Comparison of ENCODE assay signal across 9 cellular contexts in the genomic region with DNA sequence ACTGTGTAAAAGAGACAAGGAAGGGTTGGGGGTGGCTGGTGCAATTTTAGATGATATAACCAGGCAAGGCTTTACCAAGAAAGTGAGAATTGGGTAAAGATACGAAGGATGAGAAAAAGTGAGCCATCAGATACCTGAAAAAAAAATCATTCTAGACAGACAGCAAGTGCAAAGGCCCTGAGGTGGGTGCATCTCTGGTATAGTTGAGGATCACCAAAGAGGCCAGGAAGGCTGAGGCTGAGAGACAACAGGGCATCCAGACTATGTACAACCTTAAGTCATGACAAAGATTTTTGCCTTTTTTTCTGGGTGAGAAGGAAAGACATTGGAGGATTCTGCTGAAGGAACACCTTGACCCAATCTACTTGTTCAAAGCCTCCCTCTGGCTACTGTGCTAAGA. TPM values are rescaled to one million over a fixed set of nuclear protein-coding genes. Genes with fewer than 3 reads are reported as not detected.
"Had no signal": no experiment of that assay in that cellular context is flagged by ENCODE, and none has a peak within 500 bp of the region (broad histone marks: within the 10 kb centered on the region; RNA-seq: fewer than 3 reads in every experiment).

No MANE protein-coding gene starts in this region.

- ATAC-seq: GM12878 had no signal

- DNase-seq: GDM1, GF-D8 had no signal

- H3K4me3 ChIP-seq: GM12878 had no signal

- FAIRE-seq: G401.6, GM12878, GM12891, GM12892, GM18507, GM19239 had no signal

RNA-seq across cellular contexts. Expression of gene RXRG, which starts 29.9 kb away (rescaled TPM):
- total RNA-seq: G401, GM12878 had no signal

RNA-seq across cellular contexts. Expression of gene LMX1A, which starts 58.6 kb away (rescaled TPM):
- total RNA-seq: G401, GM12878 had no signal
- polyA plus RNA-seq: GM12878 had no signal
